ENCODE assay signal across 7 cellular contexts in the genomic region with DNA sequence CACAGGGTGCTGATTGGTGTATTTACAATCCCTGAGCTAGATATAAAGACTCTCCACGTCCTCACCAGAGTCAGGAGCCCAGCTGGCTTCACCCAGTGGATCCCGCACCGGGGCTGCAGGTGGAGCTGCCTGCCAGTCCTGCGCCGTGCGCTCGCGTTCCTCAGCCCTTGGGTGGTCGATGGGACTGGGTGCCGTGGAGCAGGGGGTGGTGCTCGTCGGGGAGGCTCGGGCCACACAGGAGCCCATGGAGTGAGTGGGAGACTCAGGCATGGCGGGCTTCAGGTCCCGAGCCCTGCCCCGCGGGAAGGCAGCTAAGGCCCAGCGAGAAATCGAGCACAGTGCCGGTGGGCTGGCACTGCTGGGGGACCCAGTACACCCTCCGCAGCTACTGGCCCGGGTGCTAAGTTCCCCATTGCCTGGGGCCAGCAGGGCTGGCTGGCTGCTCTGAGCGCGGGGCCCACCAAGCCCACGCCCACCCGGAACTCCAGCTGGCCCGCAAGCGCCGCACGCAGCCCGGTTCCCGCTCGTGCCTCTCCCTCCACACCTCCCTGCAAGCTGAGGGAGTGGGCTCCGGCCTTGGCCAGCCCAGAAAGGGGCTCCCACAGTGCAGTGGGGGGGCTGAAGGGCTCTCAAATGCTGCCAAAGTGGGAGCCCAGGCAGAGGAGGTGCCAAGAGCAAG.
DNase-seq lines count a peak whose midpoint lies in the region; ATAC-seq and TF ChIP-seq lines count a peak whose summit lies in the region.
"Not testable (repeated sequence)": the region's sequence is repeated elsewhere in the genome, so short reads cannot be mapped to it uniquely, and the experiment has no call there.

No MANE protein-coding gene starts in this region.

- not testable (repeated sequence) for ATAC-seq in left ventricle myocardium superior

- not testable (repeated sequence) for H3K27ac Mint-ChIP-seq in activated naive CD4-positive, alpha-beta T cell treated with anti-CD3 and anti-CD28 coated beads, Interleukin-2, amount 50 U/mL, for 24 hours; osteocyte (ENCODE audit: unreplicated experiment); stimulated activated naive CD8-positive, alpha-beta T cell treated with anti-CD3 and anti-CD28 coated beads, Interleukin-15, Interleukin-2, amounts not matched to agents 100 ng/mL and 50 ng/mL, for 24 hours

- not testable (repeated sequence) for H2AFZ ChIP-seq in trophoblast cell (ENCODE audit: insufficient read depth, low read length, poor library complexity)

- H2BK5ac ChIP-seq in trophoblast cell (ENCODE audit: low read depth, low read length, poor library complexity): not testable (repeated sequence)

- H3K36me3 Mint-ChIP-seq in activated naive CD4-positive, alpha-beta T cell treated with anti-CD3 and anti-CD28 coated beads, Interleukin-2, amount 50 U/mL, for 24 hours; osteocyte (ENCODE audit: unreplicated experiment); stimulated activated naive CD8-positive, alpha-beta T cell treated with anti-CD3 and anti-CD28 coated beads, Interleukin-15, Interleukin-2, amounts not matched to agents 100 ng/mL and 50 ng/mL, for 24 hours (ENCODE audit: low read depth): not testable (repeated sequence)

- not testable (repeated sequence) for H3K79me2 ChIP-seq in trophoblast cell (ENCODE audit: control insufficient read depth, insufficient read depth, low read length, poor library complexity)

- not testable (repeated sequence) for H3K27me3 Mint-ChIP-seq in activated naive CD4-positive, alpha-beta T cell treated with anti-CD3 and anti-CD28 coated beads, Interleukin-2, amount 50 U/mL, for 24 hours; osteocyte (ENCODE audit: unreplicated experiment); stimulated activated naive CD8-positive, alpha-beta T cell treated with anti-CD3 and anti-CD28 coated beads, Interleukin-15, Interleukin-2, amounts not matched to agents 100 ng/mL and 50 ng/mL, for 24 hours

- TF ChIP-seq CTCF in HEK293 (tag by site-specific recombination; IDR thresholded peaks at IDR 0.05); esophagus muscularis mucosa (IDR thresholded peaks at IDR 0.05); osteocyte (IDR thresholded peaks at IDR 0.05): not testable (repeated sequence)

- not testable (repeated sequence) for H3K79me1 ChIP-seq in trophoblast cell (ENCODE audit: low read length)

- H3K27ac ChIP-seq in HEK293 (ENCODE audit: extremely low read depth, low read depth, low read length); esophagus muscularis mucosa (replicated peaks in 1 of 4); trophoblast cell (ENCODE audit: low read depth, low read length): not testable (repeated sequence)

- not testable (repeated sequence) for H3K23ac ChIP-seq in trophoblast cell (ENCODE audit: low read length)

- H3K14ac ChIP-seq in trophoblast cell (ENCODE audit: low read length): not testable (repeated sequence)

- H2BK12ac ChIP-seq in trophoblast cell (ENCODE audit: low read length): not testable (repeated sequence)

- H4K12ac ChIP-seq in trophoblast cell (ENCODE audit: low read depth, low read length): not testable (repeated sequence)

- H3K9ac ChIP-seq in trophoblast cell (ENCODE audit: low read length): not testable (repeated sequence)

- DNase-seq in esophagus muscularis mucosa (ENCODE audit: extremely low spot score) (peak; percentile 31), left ventricle myocardium superior (peak; percentile 16), osteocyte (ENCODE audit: extremely low spot score, unreplicated experiment) (peak; percentile 71)
- not testable (repeated sequence) for DNase-seq in trophoblast cell

- not testable (repeated sequence) for H3K18ac ChIP-seq in trophoblast cell (ENCODE audit: low read length)

- not testable (repeated sequence) for TF ChIP-seq POLR2A in esophagus muscularis mucosa (IDR thresholded peaks at IDR 0.05; ENCODE audit: low read depth)

- H3K9me3 Mint-ChIP-seq in activated naive CD4-positive, alpha-beta T cell treated with anti-CD3 and anti-CD28 coated beads, Interleukin-2, amount 50 U/mL, for 24 hours; osteocyte (ENCODE audit: unreplicated experiment); stimulated activated naive CD8-positive, alpha-beta T cell treated with anti-CD3 and anti-CD28 coated beads, Interleukin-15, Interleukin-2, amounts not matched to agents 100 ng/mL and 50 ng/mL, for 24 hours: not testable (repeated sequence)

- H4K8ac ChIP-seq in trophoblast cell (ENCODE audit: low read depth, low read length): not testable (repeated sequence)

- peaks cover 11% of the 10 kb centered on the region for H3K4me1 ChIP-seq in HEK293 (ENCODE audit: control insufficient read depth, insufficient read depth, low read length)
- H3K4me1 ChIP-seq in esophagus muscularis mucosa; trophoblast cell (ENCODE audit: control insufficient read depth in 1 of 2, insufficient read depth in 2 of 2, low read length in 2 of 2): not testable (repeated sequence)

- intact Hi-C loops in esophagus muscularis mucosa (cut with DNase I); left ventricle myocardium superior (cut with micrococcal nuclease): not testable (repeated sequence)

- H4K91ac ChIP-seq in trophoblast cell (ENCODE audit: low read depth, low read length): peak overlapping the region; percentile 49

- H3K4me1 Mint-ChIP-seq in activated naive CD4-positive, alpha-beta T cell treated with anti-CD3 and anti-CD28 coated beads, Interleukin-2, amount 50 U/mL, for 24 hours: not testable (repeated sequence)
- peaks cover 37% of the 10 kb centered on the region for H3K4me1 Mint-ChIP-seq in osteocyte (ENCODE audit: unreplicated experiment)
- peaks cover 13% of the 10 kb centered on the region for H3K4me1 Mint-ChIP-seq in stimulated activated naive CD8-positive, alpha-beta T cell treated with anti-CD3 and anti-CD28 coated beads, Interleukin-15, Interleukin-2, amounts not matched to agents 100 ng/mL and 50 ng/mL, for 24 hours (ENCODE audit: low read depth)

- H3K4me3 Mint-ChIP-seq in activated naive CD4-positive, alpha-beta T cell treated with anti-CD3 and anti-CD28 coated beads, Interleukin-2, amount 50 U/mL, for 24 hours: peak overlapping the region; percentile 79
- not testable (repeated sequence) for H3K4me3 Mint-ChIP-seq in osteocyte (ENCODE audit: unreplicated experiment)
- H3K4me3 Mint-ChIP-seq in stimulated activated naive CD8-positive, alpha-beta T cell treated with anti-CD3 and anti-CD28 coated beads, Interleukin-15, Interleukin-2, amounts not matched to agents 100 ng/mL and 50 ng/mL, for 24 hours: peak overlapping the region; percentile 76

- H3K4me3 ChIP-seq in HEK293 (ENCODE audit: low read depth, low read length); esophagus muscularis mucosa; trophoblast cell (ENCODE audit: low read depth, low read length): not testable (repeated sequence)

- not testable (repeated sequence) for H3K27me3 ChIP-seq in esophagus muscularis mucosa; trophoblast cell (ENCODE audit: insufficient read depth, low read length)

- CTCF ChIA-PET in HEK293 (lab: Yijun Ruan, JAX): interaction anchor here (0.6 kb wide), 1 partner anchor 223 kb away, joined by 3 read pairs; no protein-coding TSS in a partner anchor

- H2AK5ac ChIP-seq in trophoblast cell (ENCODE audit: low read length): not testable (repeated sequence)

- not testable (repeated sequence) for H3K36me3 ChIP-seq in HEK293 (ENCODE audit: control insufficient read depth in 2 of 2, insufficient read depth in 1 of 2, low read length in 2 of 2); esophagus muscularis mucosa; trophoblast cell (ENCODE audit: control insufficient read depth in 1 of 2, insufficient read depth in 2 of 2, low read length in 2 of 2)

- not testable (repeated sequence) for TF ChIP-seq EP300 in esophagus muscularis mucosa (IDR thresholded peaks at IDR 0.05)

- not testable (repeated sequence) for H3K9me3 ChIP-seq in HEK293 (ENCODE audit: control insufficient read depth, insufficient read depth, low read depth, low read length); esophagus muscularis mucosa; trophoblast cell (ENCODE audit: insufficient read depth, low read depth, low read length)

- peak overlapping the region; percentile 43 for H2BK120ac ChIP-seq in trophoblast cell (ENCODE audit: insufficient read depth, low read length, poor library complexity)

- POLR2A ChIA-PET in HEK293 (lab: Yijun Ruan, JAX): interaction anchor here (0.6 to 1.2 kb wide), 2 partner anchors 8 to 200 kb away, joined by 3 to 13 read pairs; no protein-coding TSS in a partner anchor

- 97% methylated on average over 15 of the region's 34 CpGs for WGBS in esophagus muscularis mucosa
- no CpG with 5 or more reads among the region's 34 CpGs for WGBS in trophoblast cell (ENCODE audit: extremely low coverage, insufficient coverage, insufficient read length)

- not testable (repeated sequence) for H3K4ac ChIP-seq in trophoblast cell (ENCODE audit: low read depth, low read length)

- not testable (repeated sequence) for H3K4me2 ChIP-seq in trophoblast cell (ENCODE audit: low read length)

TF ChIP-seq in HEK293, 187 proteins besides CTCF, POLR2A, EP300 and RAD21:
- TF ChIP-seq, protein P1, sequence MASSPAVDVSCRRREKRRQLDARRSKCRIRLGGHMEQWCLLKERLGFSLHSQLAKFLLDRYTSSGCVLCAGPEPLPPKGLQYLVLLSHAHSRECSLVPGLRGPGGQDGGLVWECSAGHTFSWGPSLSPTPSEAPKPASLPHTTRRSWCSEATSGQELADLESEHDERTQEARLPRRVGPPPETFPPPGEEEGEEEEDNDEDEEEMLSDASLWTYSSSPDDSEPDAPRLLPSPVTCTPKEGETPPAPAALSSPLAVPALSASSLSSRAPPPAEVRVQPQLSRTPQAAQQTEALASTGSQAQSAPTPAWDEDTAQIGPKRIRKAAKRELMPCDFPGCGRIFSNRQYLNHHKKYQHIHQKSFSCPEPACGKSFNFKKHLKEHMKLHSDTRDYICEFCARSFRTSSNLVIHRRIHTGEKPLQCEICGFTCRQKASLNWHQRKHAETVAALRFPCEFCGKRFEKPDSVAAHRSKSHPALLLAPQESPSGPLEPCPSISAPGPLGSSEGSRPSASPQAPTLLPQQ (tag by site-specific recombination; IDR thresholded peaks at IDR 0.05): 0 out of 2 replicates have a peak, but pooled peaks have one; percentile 24
